ENCODE assay signal across 19 cellular contexts in the genomic region with DNA sequence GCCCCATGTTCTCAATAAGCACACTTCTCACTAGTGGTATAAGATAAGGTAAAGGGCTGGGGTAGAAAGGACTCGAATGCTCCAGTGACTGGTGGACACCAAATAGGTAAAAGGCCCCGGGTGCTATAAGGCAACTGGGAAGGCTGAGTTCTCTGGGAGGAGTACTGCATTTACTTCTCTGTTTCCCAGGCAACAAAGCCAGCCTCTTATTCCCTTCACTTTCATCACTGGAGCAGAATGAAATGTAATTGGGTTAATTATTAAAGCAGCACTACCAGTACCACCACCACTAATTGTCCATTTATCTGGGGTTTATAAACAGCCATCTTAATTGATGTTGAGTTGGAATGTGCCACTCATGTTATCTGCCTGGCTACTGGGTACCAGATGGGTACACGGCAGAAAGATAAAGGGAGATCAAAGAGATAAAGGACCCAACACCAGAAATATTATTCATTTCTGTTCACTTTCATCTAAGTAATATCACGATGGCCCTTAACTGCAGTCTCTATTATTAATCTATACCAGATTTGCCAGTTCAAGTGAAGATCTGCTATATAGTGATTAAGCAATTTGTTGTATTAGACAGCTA.
DNase-seq lines count a peak whose midpoint lies in the region; ATAC-seq, FAIRE-seq and TF ChIP-seq lines count a peak whose summit lies in the region.
"Had no signal": no experiment of that assay in that cellular context is flagged by ENCODE, and none has a peak within 500 bp of the region (broad histone marks: within the 10 kb centered on the region; RNA-seq: fewer than 3 reads in every experiment).

No MANE protein-coding gene starts in this region.

- no peak overlapping the region for H3K4me3 Mint-ChIP-seq in neural progenitor cell
- H3K4me3 Mint-ChIP-seq in mesothelial cell of epicardium: no peak overlapping the region
- H3K4me3 Mint-ChIP-seq in stimulated activated effector memory CD8-positive, alpha-beta T cell treated with anti-CD3 and anti-CD28 coated beads, Interleukin-12 subunit alpha, Interleukin-12 subunit beta, amount 100 ng/mL, for 72 hours: no peak overlapping the region
- H3K4me3 Mint-ChIP-seq: B cell; GM23338; T-helper 1 cell treated with Interleukin-12 subunit alpha and Interleukin-12 subunit beta and Interleukin-4 antibody, amounts not matched to agents 30 μg/mL and 1 μg/mL, for 36 hours had no signal

- no peak for TF ChIP-seq EP300 in K562 (IDR thresholded peaks at IDR 0.05; ENCODE audit: low read length)

- in situ Hi-C loops in K562 (cut with MboI): no loop called here

- 74% methylated on average over 4 of the region's 4 CpGs for WGBS in K562 (ENCODE audit: insufficient coverage, low coverage, missing lambda C conversion rate)

- H3K4me3 ChIP-seq in K562 (no peak overlapping the region), neural progenitor cell (no peak overlapping the region)
- H3K4me3 ChIP-seq: GM12878, GM23338 had no signal

- H3K4me1 ChIP-seq in K562 (replicated peaks in 1 of 2; ENCODE audit: control insufficient read depth in 2 of 2, insufficient read depth in 2 of 2, low read length in 2 of 2) (no peaks in the 10 kb centered on the region), neural progenitor cell (peaks cover 17% of the 10 kb centered on the region)

- no peak overlapping the region for H3K4me2 ChIP-seq in K562 (ENCODE audit: insufficient read depth, low read length)
- H3K4me2 ChIP-seq in neural progenitor cell: peak overlapping the region; percentile 60
- H3K4me2 ChIP-seq: GM23338 had no signal

- FAIRE-seq in K562 (lab: Jason Lieb, UNC): no peak
- FAIRE-seq: G401.6, GM12878 had no signal

- TF ChIP-seq POLR2A in K562 (conservative IDR thresholded peaks at IDR 0.05): no peak

- H3K27ac ChIP-seq in K562 (ENCODE audit: extremely low read depth, low read depth, low read length) (no peak overlapping the region), neural progenitor cell (no peak overlapping the region)
- H3K27ac ChIP-seq: HL-60 had no signal

- H3K9me3 ChIP-seq in K562 (replicated peaks; ENCODE audit: control insufficient read depth, insufficient read depth, low read depth, low read length) (no peaks in the 10 kb centered on the region), neural progenitor cell (ENCODE audit: low read depth) (no peaks in the 10 kb centered on the region)

- DNase-seq in HT-29 (ENCODE audit: low spot score): peak; percentile 20
- peak; percentile 48 for DNase-seq in NCI-H1417 treated with DMSO at 0.1 percent for 48 hours (lab: John Stamatoyannopoulos, UW)
- no peak for DNase-seq in K562 (ENCODE audit: extremely low read depth in 1 of 4, low spot score in 3 of 4)
- DNase-seq in neural progenitor cell (ENCODE audit: low spot score): peak; percentile 40
- DNase-seq in mesothelial cell of epicardium (ENCODE audit: low spot score in 2 of 2, unreplicated experiment in 2 of 2): no peak
- no peak for DNase-seq in globus pallidus (ENCODE audit: low spot score)
- no peak for DNase-seq in stimulated activated effector memory CD8-positive, alpha-beta T cell treated with anti-CD3 and anti-CD28 coated beads, Interleukin-12 subunit alpha, Interleukin-12 subunit beta, amount 100 ng/mL, for 72 hours (ENCODE audit: low spot score in 2 of 2)
- DNase-seq: Calu3; CD4-positive, CD25-positive, alpha-beta regulatory T cell; DND-41; NCI-H1694 treated with DMSO at 0.1 percent for 48 hours; SHP77 had no signal

- H3K36me3 ChIP-seq in K562 (ENCODE audit: control insufficient read depth, insufficient read depth, low read length): peaks cover 10% of the 10 kb centered on the region
- H3K36me3 ChIP-seq in neural progenitor cell: no peaks in the 10 kb centered on the region

- peak overlapping the region; percentile 2 for H3K27ac Mint-ChIP-seq in neural progenitor cell
- H3K27ac Mint-ChIP-seq in mesothelial cell of epicardium: no peak overlapping the region
- H3K27ac Mint-ChIP-seq in stimulated activated effector memory CD8-positive, alpha-beta T cell treated with anti-CD3 and anti-CD28 coated beads, Interleukin-12 subunit alpha, Interleukin-12 subunit beta, amount 100 ng/mL, for 72 hours: no peak overlapping the region
- H3K27ac Mint-ChIP-seq: B cell; GM23338; T-helper 1 cell treated with Interleukin-12 subunit alpha and Interleukin-12 subunit beta and Interleukin-4 antibody, amounts not matched to agents 30 μg/mL and 1 μg/mL, for 36 hours had no signal

- intact Hi-C loops in K562 (cut with micrococcal nuclease): no loop called here

- no peak for TF ChIP-seq RAD21 in K562 (CRISPR knock-in tag; conservative IDR thresholded peaks at IDR 0.05 in 1 of 2, IDR thresholded peaks at IDR 0.05 in 1 of 2)

- no peak for TF ChIP-seq CTCF in K562 (IDR thresholded peaks at IDR 0.05 in 2 of 3, conservative IDR thresholded peaks at IDR 0.05 in 1 of 3; ENCODE audit: insufficient read depth in 2 of 3, low read depth in 1 of 3, low read length in 3 of 3)
- no peak for TF ChIP-seq CTCF in neural progenitor cell (IDR thresholded peaks at IDR 0.05)
- no peak for TF ChIP-seq CTCF in mesothelial cell of epicardium (IDR thresholded peaks at IDR 0.05; ENCODE audit: unreplicated experiment)

- H2AFZ ChIP-seq in K562 (ENCODE audit: low read depth, low read length): no peak overlapping the region
- no peak overlapping the region for H2AFZ ChIP-seq in neural progenitor cell (replicated peaks)
- H2AFZ ChIP-seq: GM23338 had no signal

- peaks cover 15% of the 10 kb centered on the region for H3K4me1 Mint-ChIP-seq in neural progenitor cell
- H3K4me1 Mint-ChIP-seq in mesothelial cell of epicardium: peaks cover 3% of the 10 kb centered on the region
- peaks cover 7% of the 10 kb centered on the region for H3K4me1 Mint-ChIP-seq in stimulated activated effector memory CD8-positive, alpha-beta T cell treated with anti-CD3 and anti-CD28 coated beads, Interleukin-12 subunit alpha, Interleukin-12 subunit beta, amount 100 ng/mL, for 72 hours

- H4K20me1 ChIP-seq in K562 (replicated peaks; ENCODE audit: control insufficient read depth, insufficient read depth, low read length) (no peaks in the 10 kb centered on the region), neural progenitor cell (ENCODE audit: low read depth) (peaks cover 24% of the 10 kb centered on the region)

- POLR2A ChIA-PET in K562 (lab: Yijun Ruan, JAX): no interaction called here

- H3F3A ChIP-seq in neural progenitor cell (ENCODE audit: low read depth): peaks cover 7% of the 10 kb centered on the region

- H3K79me2 ChIP-seq in K562 (ENCODE audit: control insufficient read depth, insufficient read depth, low read length) (no peaks in the 10 kb centered on the region), neural progenitor cell (ENCODE audit: low read depth) (peaks cover 10% of the 10 kb centered on the region)

- H3K9me3 Mint-ChIP-seq in neural progenitor cell: no peaks in the 10 kb centered on the region
- no peaks in the 10 kb centered on the region for H3K9me3 Mint-ChIP-seq in mesothelial cell of epicardium
- no peaks in the 10 kb centered on the region for H3K9me3 Mint-ChIP-seq in stimulated activated effector memory CD8-positive, alpha-beta T cell treated with anti-CD3 and anti-CD28 coated beads, Interleukin-12 subunit alpha, Interleukin-12 subunit beta, amount 100 ng/mL, for 72 hours
- H3K9me3 Mint-ChIP-seq: CD4-positive, CD25-positive, alpha-beta regulatory T cell; GM23338; T-helper 1 cell treated with Interleukin-12 subunit alpha and Interleukin-12 subunit beta and Interleukin-4 antibody, amounts not matched to agents 30 μg/mL and 1 μg/mL, for 36 hours had no signal

- H3K27me3 Mint-ChIP-seq in neural progenitor cell (ENCODE audit: insufficient read depth, low read depth) (no peaks in the 10 kb centered on the region), mesothelial cell of epicardium (ENCODE audit: low read depth) (no peaks in the 10 kb centered on the region)
- H3K27me3 Mint-ChIP-seq: B cell; CD4-positive, CD25-positive, alpha-beta regulatory T cell had no signal

- no peaks in the 10 kb centered on the region for H3K27me3 ChIP-seq in K562 (ENCODE audit: control insufficient read depth in 2 of 2, insufficient read depth in 2 of 2, low read length in 2 of 2)
- no peaks in the 10 kb centered on the region for H3K27me3 ChIP-seq in neural progenitor cell

- CTCF ChIA-PET in K562 (lab: Yijun Ruan, JAX; ENCODE audit: low intra/inter-chr PET ratio): interaction anchor here (0.6 kb wide), 1 partner anchor 9 kb away, joined by 4 read pairs; no protein-coding TSS in a partner anchor

- H3K36me3 Mint-ChIP-seq in neural progenitor cell: peaks cover 5% of the 10 kb centered on the region
- H3K36me3 Mint-ChIP-seq in mesothelial cell of epicardium: peaks cover 8% of the 10 kb centered on the region
- H3K36me3 Mint-ChIP-seq in stimulated activated effector memory CD8-positive, alpha-beta T cell treated with anti-CD3 and anti-CD28 coated beads, Interleukin-12 subunit alpha, Interleukin-12 subunit beta, amount 100 ng/mL, for 72 hours: peaks cover 34% of the 10 kb centered on the region

- no peaks in the 10 kb centered on the region for H3K9me1 ChIP-seq in K562 (ENCODE audit: control insufficient read depth, insufficient read depth, low read length)

- no TSS peak for BruUV-seq in K562 (replicated peaks; lab: Mats Ljungman, UMichigan)

- no peak for ATAC-seq in K562
- ATAC-seq in GM21786 (IDR thresholded peaks at IDR 0.05; ENCODE audit: unreplicated experiment): no peak
- ATAC-seq in stimulated activated effector memory CD8-positive, alpha-beta T cell treated with anti-CD3 and anti-CD28 coated beads, Interleukin-12 subunit alpha, Interleukin-12 subunit beta, amount 100 ng/mL, for 72 hours: no peak
- ATAC-seq: GM12878, GM23338 had no signal

- H3K9ac ChIP-seq in K562 (ENCODE audit: insufficient read depth in 1 of 2, low read depth in 2 of 2, low read length in 2 of 2) (no peak overlapping the region), neural progenitor cell (no peak overlapping the region)

TF ChIP-seq in K562, 482 proteins besides CTCF, POLR2A, EP300 and RAD21:
- TF ChIP-seq RFX1 (IDR thresholded peaks at IDR 0.05): peak; percentile 16; the same call in 1 of the 2 replicates
- no peak for TF ChIP-seq BRD4 (IDR thresholded peaks at IDR 0.05)

Comparison
In these comparisons a context has a peak if more than half of its experiments do, and no peak if none do; other contexts are left out.
1. DNase-seq: peak in HT-29 (single experiment), NCI-H1417 treated with DMSO at 0.1 percent for 48 hours (single experiment) and neural progenitor cell (single experiment); none in K562 (0 of 4), mesothelial cell of epicardium (0 of 2), globus pallidus (single experiment) and stimulated activated effector memory CD8-positive, alpha-beta T cell treated with anti-CD3 and anti-CD28 coated beads, Interleukin-12 subunit alpha, Interleukin-12 subunit beta, amount 100 ng/mL, for 72 hours (0 of 2).